In the genomic region with DNA sequence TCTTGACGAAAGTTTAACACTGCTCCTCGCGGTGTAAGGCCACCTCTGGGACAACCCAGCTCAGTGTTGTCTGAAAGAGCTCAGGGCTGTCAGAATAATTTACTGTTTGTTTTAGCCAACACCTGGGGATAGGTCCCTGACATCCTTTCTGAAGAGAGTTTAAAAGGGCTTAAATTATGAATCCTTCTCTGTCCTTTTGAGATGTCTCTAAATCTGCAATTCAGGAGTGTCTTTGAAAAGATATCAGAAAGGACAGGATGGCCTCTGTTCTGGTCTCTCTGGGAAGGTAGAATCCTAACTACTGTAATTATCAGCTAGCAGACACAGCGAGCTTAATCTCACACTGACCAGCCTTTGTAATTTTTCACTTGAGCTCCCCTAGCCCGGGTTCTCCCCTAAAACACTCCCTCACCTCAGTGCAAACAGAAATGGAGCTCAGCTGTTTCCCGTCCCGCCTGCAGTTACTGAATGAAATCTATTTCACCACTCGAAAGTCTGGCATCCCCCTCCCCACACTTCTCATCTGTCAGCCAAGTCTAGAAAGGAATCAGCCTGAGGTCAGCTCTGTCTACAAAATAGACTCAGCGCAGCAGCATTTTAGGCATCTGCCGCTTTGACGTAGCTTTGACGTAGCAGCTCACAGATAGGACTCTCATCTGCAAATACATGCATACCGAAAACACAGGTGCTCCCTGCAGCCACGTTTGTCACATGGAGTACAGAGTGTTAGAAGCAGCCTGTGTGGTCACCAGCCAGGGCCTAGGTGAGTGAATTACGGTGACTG, we compare ENCODE assay signal across 8 cellular contexts. TPM values are rescaled to one million over a fixed set of nuclear protein-coding genes. Genes with fewer than 3 reads are reported as not detected.
DNase-seq lines count a peak whose midpoint lies in the region; ATAC-seq and TF ChIP-seq lines count a peak whose summit lies in the region.
"Had no signal": no experiment of that assay in that cellular context is flagged by ENCODE, and none has a peak within 500 bp of the region (broad histone marks: within the 10 kb centered on the region; RNA-seq: fewer than 3 reads in every experiment).

No MANE protein-coding gene starts in this region.

- no peaks in the 10 kb centered on the region for H3K9me3 ChIP-seq in CD4-positive, CD25-positive, alpha-beta regulatory T cell (ENCODE audit: control insufficient read depth in 2 of 2, low read length in 2 of 2)
- no peaks in the 10 kb centered on the region for H3K9me3 ChIP-seq in thyroid gland

- 0 out of 2 replicates have a peak, but pooled peaks cover 3% of the 10 kb centered on the region for H4K20me1 ChIP-seq in GM23338 (replicated peaks; ENCODE audit: insufficient read depth)

- no peak for DNase-seq in CD4-positive, CD25-positive, alpha-beta regulatory T cell
- DNase-seq in GM23338 (ENCODE audit: low spot score) (peak; percentile 27), naive B cell (no peak), C1 segment of cervical spinal cord (lab: John Stamatoyannopoulos, UW) (no peak), RKO (ENCODE audit: low spot score) (no peak), thyroid gland (no peak)
- DNase-seq: NCI-H748 treated with DMSO at 0.1 percent for 48 hours had no signal

- peaks cover 2% of the 10 kb centered on the region for H3K27me3 Mint-ChIP-seq in CD4-positive, CD25-positive, alpha-beta regulatory T cell
- H3K27me3 Mint-ChIP-seq in GM23338 (ENCODE audit: insufficient read depth, low read depth, poor library complexity) (peaks cover 17% of the 10 kb centered on the region), naive B cell (no peaks in the 10 kb centered on the region)
- H3K27me3 Mint-ChIP-seq in dendritic cell treated with granulocyte-macrophage colony-stimulating factor and Interleukin-4, amounts not matched to agents 40 ng/mL and 50 ng/mL, for 4 days = no peaks in the 10 kb centered on the region

- peak overlapping the region; percentile 62 for H3K4me2 ChIP-seq in GM23338

- TF ChIP-seq CTCF in GM23338 (conservative IDR thresholded peaks at IDR 0.05; ENCODE audit: low read depth in 2 of 2) (no peak), thyroid gland (IDR thresholded peaks at IDR 0.05) (no peak)

- peak overlapping the region in 3 of 4 donors; percentile 21 to 94 (median 31) for H3K4me3 Mint-ChIP-seq in CD4-positive, CD25-positive, alpha-beta regulatory T cell
- peak overlapping the region; percentile 54 for H3K4me3 Mint-ChIP-seq in GM23338
- H3K4me3 Mint-ChIP-seq in dendritic cell treated with granulocyte-macrophage colony-stimulating factor and Interleukin-4, amounts not matched to agents 40 ng/mL and 50 ng/mL, for 4 days = no peak overlapping the region
- H3K4me3 Mint-ChIP-seq in naive B cell = peak overlapping the region in 1 of 8 donors; percentile 90

- H3K27me3 ChIP-seq in CD4-positive, CD25-positive, alpha-beta regulatory T cell (ENCODE audit: control insufficient read depth, insufficient read depth, low read length) = no peaks in the 10 kb centered on the region
- peaks cover 5% of the 10 kb centered on the region; the same call in 1 of the 2 replicates for H3K27me3 ChIP-seq in GM23338 (ENCODE audit: insufficient read depth)
- H3K27me3 ChIP-seq in thyroid gland = no peaks in the 10 kb centered on the region

- no peak overlapping the region for H2AFZ ChIP-seq in GM23338

- no peak overlapping the region for H3K27ac ChIP-seq in CD4-positive, CD25-positive, alpha-beta regulatory T cell (ENCODE audit: insufficient read depth, low read length, poor library complexity, severe bottlenecking)
- H3K27ac ChIP-seq in GM23338 (ENCODE audit: low read depth) (no peak overlapping the region), thyroid gland (no peak overlapping the region)

- peaks cover 15% of the 10 kb centered on the region for H3K4me1 ChIP-seq in CD4-positive, CD25-positive, alpha-beta regulatory T cell (ENCODE audit: control insufficient read depth, insufficient read depth, low read length, poor library complexity, severe bottlenecking)
- H3K4me1 ChIP-seq in GM23338 (ENCODE audit: insufficient read depth) (peaks cover 46% of the 10 kb centered on the region), thyroid gland (peaks cover 19 to 36% of the 10 kb centered on the region in 2 donors)

- H3K4me3 ChIP-seq in CD4-positive, CD25-positive, alpha-beta regulatory T cell (ENCODE audit: low read depth, low read length) = no peak overlapping the region
- H3K4me3 ChIP-seq in GM23338 (peak overlapping the region; percentile 21; the same call in 1 of the 2 replicates), thyroid gland (replicated peaks in 1 of 3) (no peak overlapping the region)

- no peaks in the 10 kb centered on the region for H3K36me3 ChIP-seq in CD4-positive, CD25-positive, alpha-beta regulatory T cell (ENCODE audit: control insufficient read depth, insufficient read depth, low read length)
- no peaks in the 10 kb centered on the region for H3K36me3 ChIP-seq in GM23338 (ENCODE audit: insufficient read depth)
- no peaks in the 10 kb centered on the region for H3K36me3 ChIP-seq in thyroid gland

- TF ChIP-seq POLR2A in thyroid gland (IDR thresholded peaks at IDR 0.05) = no peak

- peaks cover 22 to 54% (median 37%) of the 10 kb centered on the region in 4 donors for H3K4me1 Mint-ChIP-seq in CD4-positive, CD25-positive, alpha-beta regulatory T cell
- H3K4me1 Mint-ChIP-seq in GM23338 (peaks cover 55% of the 10 kb centered on the region), naive B cell (peaks cover 26 to 45% (median 41%) of the 10 kb centered on the region in 3 donors)
- peaks cover 42% of the 10 kb centered on the region for H3K4me1 Mint-ChIP-seq in dendritic cell treated with granulocyte-macrophage colony-stimulating factor and Interleukin-4, amounts not matched to agents 40 ng/mL and 50 ng/mL, for 4 days (ENCODE audit: low read depth)

- ATAC-seq in CD4-positive, CD25-positive, alpha-beta regulatory T cell (ENCODE audit: low read depth in 2 of 2) = no peak
- ATAC-seq in GM23338 (no peak), naive B cell (ENCODE audit: low read depth in 2 of 2) (no peak)

- 74 to 77% methylated on average over 15 of the region's 15 CpGs for WGBS in thyroid gland, 2 donors

- H3F3A ChIP-seq in GM23338 (replicated peaks; ENCODE audit: low read depth) = 0 out of 2 replicates have a peak, but pooled peaks cover 3% of the 10 kb centered on the region

- H3K9me3 Mint-ChIP-seq in CD4-positive, CD25-positive, alpha-beta regulatory T cell = no peaks in the 10 kb centered on the region
- H3K9me3 Mint-ChIP-seq in GM23338 (peaks cover 13% of the 10 kb centered on the region), naive B cell (no peaks in the 10 kb centered on the region)
- no peaks in the 10 kb centered on the region for H3K9me3 Mint-ChIP-seq in dendritic cell treated with granulocyte-macrophage colony-stimulating factor and Interleukin-4, amounts not matched to agents 40 ng/mL and 50 ng/mL, for 4 days

- H3K36me3 Mint-ChIP-seq in CD4-positive, CD25-positive, alpha-beta regulatory T cell = no peaks in the 10 kb centered on the region
- peaks cover 25% of the 10 kb centered on the region for H3K36me3 Mint-ChIP-seq in GM23338 (ENCODE audit: low read depth)
- peaks cover 14% of the 10 kb centered on the region for H3K36me3 Mint-ChIP-seq in dendritic cell treated with granulocyte-macrophage colony-stimulating factor and Interleukin-4, amounts not matched to agents 40 ng/mL and 50 ng/mL, for 4 days (ENCODE audit: low read depth)
- no peaks in the 10 kb centered on the region for H3K36me3 Mint-ChIP-seq in naive B cell

- intact Hi-C loops in dendritic cell treated with granulocyte-macrophage colony-stimulating factor and Interleukin-4, amounts not matched to agents 40 ng/mL and 50 ng/mL, for 4 days (cut with micrococcal nuclease) = loop anchor here (10.0 kb wide), 1 partner anchor 114 kb away; no protein-coding TSS in a partner anchor
- intact Hi-C loops in thyroid gland (cut with DNase I) = no loop called here

- H3K9me2 ChIP-seq in GM23338 (ENCODE audit: insufficient read depth) = no peaks in the 10 kb centered on the region

- peaks cover 41% of the 10 kb centered on the region for H3K79me2 ChIP-seq in GM23338 (replicated peaks; ENCODE audit: insufficient read depth)

- peak overlapping the region in 2 of 3 donors; percentile 23 to 98 for H3K27ac Mint-ChIP-seq in CD4-positive, CD25-positive, alpha-beta regulatory T cell
- H3K27ac Mint-ChIP-seq in GM23338 = peak overlapping the region; percentile 63
- peak overlapping the region; percentile 71 for H3K27ac Mint-ChIP-seq in dendritic cell treated with granulocyte-macrophage colony-stimulating factor and Interleukin-4, amounts not matched to agents 40 ng/mL and 50 ng/mL, for 4 days
- peak overlapping the region in 5 of 6 donors; percentile 9 to 82 (median 47) for H3K27ac Mint-ChIP-seq in naive B cell

TF ChIP-seq in GM23338, 12 proteins besides CTCF, POLR2A, EP300 and RAD21 (continues in another document):
- TF ChIP-seq EZH2 (IDR thresholded peaks at IDR 0.05; ENCODE audit: low read depth, unreplicated experiment) (no peak), POLR2AphosphoS5 (IDR thresholded peaks at IDR 0.05; ENCODE audit: low read depth) (no peak), ZNF114 (CRISPR knock-in tag; IDR thresholded peaks at IDR 0.05) (no peak), JUNB (IDR thresholded peaks at IDR 0.05; ENCODE audit: unreplicated experiment) (no peak)

RNA-seq across cellular contexts. Expression of a gene that starts 4.8 kb away (rescaled TPM):
- 9.6 TPM for total RNA-seq in CD4-positive, CD25-positive, alpha-beta regulatory T cell
- 10 to 100 TPM in 3 of 4 donors, 1 to 10 TPM in 1; 8.3 to 13.5 (median 12.6) TPM for polyA plus RNA-seq in CD4-positive, CD25-positive, alpha-beta regulatory T cell
- 8.3 and 9.0 TPM in 2 replicates for total RNA-seq in GM23338 (2014; rRNA removed; shearing (Covaris generic))
- polyA plus RNA-seq in GM23338 (2016; fragmentation: Nextera tagmentation; extraction: Ambion mirVana) (54.4 and 60.9 TPM in 2 replicates), naive B cell (ENCODE audit: low read depth in 6 of 6) (10 to 100 TPM; 12.6 to 20.4 (median 18.3) TPM)
- 10 to 100 TPM; 19.8 to 32.4 (median 28.4) TPM for total RNA-seq in thyroid gland

RNA-seq across cellular contexts. Expression of a gene that starts 31.9 kb away (rescaled TPM):
- total RNA-seq in CD4-positive, CD25-positive, alpha-beta regulatory T cell = 115 TPM
- 10 to 100 TPM; 55.3 to 94.3 (median 64.7) TPM for polyA plus RNA-seq in CD4-positive, CD25-positive, alpha-beta regulatory T cell
- 50.3 and 52.7 TPM in 2 replicates for total RNA-seq in GM23338 (2014; rRNA removed; shearing (Covaris generic))
- polyA plus RNA-seq in GM23338 (2016; fragmentation: Nextera tagmentation; extraction: Ambion mirVana) = 9.6 TPM in 2 replicates
- 10 to 100 TPM; 15.4 to 23.0 (median 16.8) TPM for polyA plus RNA-seq in naive B cell (ENCODE audit: low read depth in 6 of 6)
- 100 to 1,000 TPM; 102 to 123 (median 116) TPM for total RNA-seq in thyroid gland
